ENCODE assay signal across 19 cellular contexts in the genomic region with DNA sequence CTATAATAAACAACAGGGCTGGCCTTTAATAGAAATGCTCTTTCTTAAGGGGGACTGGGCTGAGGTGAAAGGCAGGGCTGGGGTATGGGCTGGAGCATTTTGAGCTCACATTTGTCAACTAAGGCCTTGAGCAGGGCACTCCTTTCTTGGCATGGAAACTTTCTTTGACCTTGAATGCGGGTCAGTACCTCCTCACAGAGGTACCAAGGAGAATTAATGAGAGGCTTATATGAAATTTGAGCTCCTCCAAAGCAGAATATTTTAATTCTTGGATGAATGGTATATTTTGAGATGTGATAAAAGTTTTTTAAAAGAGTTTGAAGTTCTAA. TPM values are rescaled to one million over a fixed set of nuclear protein-coding genes. Genes with fewer than 3 reads are reported as not detected.
DNase-seq lines count a peak whose midpoint lies in the region; FAIRE-seq and TF ChIP-seq lines count a peak whose summit lies in the region.
"Had no signal": no experiment of that assay in that cellular context is flagged by ENCODE, and none has a peak within 500 bp of the region (broad histone marks: within the 10 kb centered on the region; RNA-seq: fewer than 3 reads in every experiment).

No MANE protein-coding gene starts in this region.

- intact Hi-C loops in testis (cut with DNase I; ENCODE audit: low total_unique reads) = no loop called here

- H3K36me3 Mint-ChIP-seq in nephron (ENCODE audit: low read depth) (no peaks in the 10 kb centered on the region), osteocyte (ENCODE audit: unreplicated experiment) (no peaks in the 10 kb centered on the region)
- H3K36me3 Mint-ChIP-seq: activated CD8-positive, alpha-beta memory T cell treated with anti-CD3 and anti-CD28 coated beads, Interleukin-2, amount 10 ng/mL, durations not matched to agents 7 days and 5 days had no signal

- H3K4me3 Mint-ChIP-seq in nephron (peak overlapping the region; percentile 50 to 78 (median 77)), osteocyte (ENCODE audit: unreplicated experiment) (no peak overlapping the region)
- H3K4me3 Mint-ChIP-seq: activated B cell treated with CpG ODN at 0.5 μM for 24 hours; activated CD8-positive, alpha-beta memory T cell treated with anti-CD3 and anti-CD28 coated beads, Interleukin-2, amount 10 ng/mL, durations not matched to agents 7 days and 5 days had no signal

- H3K27ac Mint-ChIP-seq in nephron (peak overlapping the region; percentile 79 to 89 (median 86)), osteocyte (ENCODE audit: unreplicated experiment) (no peak overlapping the region)
- H3K27ac Mint-ChIP-seq: activated B cell treated with CpG ODN at 0.5 μM for 24 hours; activated CD8-positive, alpha-beta memory T cell treated with anti-CD3 and anti-CD28 coated beads, Interleukin-2, amount 10 ng/mL, durations not matched to agents 7 days and 5 days had no signal

- in situ Hi-C loops in GM23248 (cut with MboI) = no loop called here

- peaks cover 51% of the 10 kb centered on the region for H3K4me1 Mint-ChIP-seq in nephron
- H3K4me1 Mint-ChIP-seq in osteocyte (ENCODE audit: unreplicated experiment) = peaks cover 26% of the 10 kb centered on the region

- DNase-seq in GM23248 (no peak), caudate nucleus (lab: John Stamatoyannopoulos, UW) (no peak), testis (no peak), HuH-7 (ENCODE audit: low spot score) (no peak), NOMO-1 treated with DMSO at 0.1 percent for 48 hours (lab: John Stamatoyannopoulos, UW; ENCODE audit: unreplicated experiment) (no peak), GM19239 (ENCODE audit: insufficient read length, low spot score) (no peak), osteocyte (ENCODE audit: extremely low spot score, unreplicated experiment) (no peak)
- DNase-seq: activated B cell treated with CpG ODN at 0.5 μM for 24 hours; activated CD8-positive, alpha-beta memory T cell treated with anti-CD3 and anti-CD28 coated beads, Interleukin-2, amount 10 ng/mL, durations not matched to agents 7 days and 5 days; activated naive CD4-positive, alpha-beta T cell treated with Interleukin-2 at 50 U/mL for 16 hours; AML-193; effector memory CD4-positive, alpha-beta T cell; foreskin keratinocyte; MM.1S; NCI-H2029 treated with DMSO at 0.1 percent for 48 hours; NCI-H82; occipital lobe had no signal

- no peak for TF ChIP-seq POLR2A in testis (IDR thresholded peaks at IDR 0.05)

- no peaks in the 10 kb centered on the region for H3K9me2 ChIP-seq in GM23248 (ENCODE audit: insufficient read depth)

- H3K4me2 ChIP-seq in GM23248 (ENCODE audit: unreplicated experiment) = peak overlapping the region; percentile 43

- H3K4me1 ChIP-seq in GM23248 (ENCODE audit: insufficient read depth) (peaks cover 37% of the 10 kb centered on the region), testis (peaks cover 23% of the 10 kb centered on the region)
- H3K4me1 ChIP-seq: foreskin keratinocyte had no signal

- H3K36me3 ChIP-seq in GM23248 (ENCODE audit: low read depth) = no peaks in the 10 kb centered on the region
- H3K36me3 ChIP-seq in testis (ENCODE audit: low read depth, missing control alignments) = no peaks in the 10 kb centered on the region

- H3K4me3 ChIP-seq in GM23248 (no peak overlapping the region), testis (no peak overlapping the region)

- H3K9me3 ChIP-seq in GM23248 (ENCODE audit: low read depth) = no peaks in the 10 kb centered on the region
- H3K9me3 ChIP-seq in testis = no peaks in the 10 kb centered on the region

- H3F3A ChIP-seq in GM23248 (ENCODE audit: insufficient read depth) = peaks cover 28% of the 10 kb centered on the region

- H4K20me1 ChIP-seq in GM23248 (ENCODE audit: insufficient read depth) = no peaks in the 10 kb centered on the region

- peak overlapping the region; percentile 74 for H3K27ac ChIP-seq in GM23248
- peak overlapping the region; percentile 81 for H3K27ac ChIP-seq in caudate nucleus (ENCODE audit: low read depth, low read length)
- H3K27ac ChIP-seq in testis = peak overlapping the region; percentile 56 to 98
- H3K27ac ChIP-seq: foreskin keratinocyte had no signal

- H3K9ac ChIP-seq in GM23248 = peak overlapping the region; percentile 48

- no peak for TF ChIP-seq CTCF in nephron (IDR thresholded peaks at IDR 0.05; ENCODE audit: unreplicated experiment in 3 of 3)
- no peak for TF ChIP-seq CTCF in testis (IDR thresholded peaks at IDR 0.05)
- TF ChIP-seq CTCF in osteocyte (IDR thresholded peaks at IDR 0.05) = no peak

- FAIRE-seq in GM19239 (lab: Jason Lieb, UNC) = no peak
- FAIRE-seq: HTR-8/SVneo had no signal

- peak overlapping the region; percentile 65 for H2AFZ ChIP-seq in GM23248

- 63 to 70% methylated on average over 1 of the region's 1 CpG for WGBS in GM23248 (ENCODE audit: low coverage in 1 of 2, low lambda C conversion rate in 2 of 2, missing lambda C conversion rate in 2 of 2), 2 experiments
- 33 to 38% methylated on average over 1 of the region's 1 CpG for WGBS in testis, 2 donors

- no peaks in the 10 kb centered on the region for H3K27me3 ChIP-seq in GM23248 (replicated peaks; ENCODE audit: insufficient read depth)
- no peaks in the 10 kb centered on the region for H3K27me3 ChIP-seq in testis
- H3K27me3 ChIP-seq: foreskin keratinocyte had no signal

- H3K27me3 Mint-ChIP-seq in nephron (ENCODE audit: low read depth) (peaks cover 9% of the 10 kb centered on the region), osteocyte (ENCODE audit: unreplicated experiment) (peaks cover 5% of the 10 kb centered on the region)
- H3K27me3 Mint-ChIP-seq: activated B cell treated with CpG ODN at 0.5 μM for 24 hours had no signal

- peaks cover 13% of the 10 kb centered on the region for H3K79me2 ChIP-seq in GM23248 (ENCODE audit: insufficient read depth)

- H3K9me3 Mint-ChIP-seq in nephron = no peaks in the 10 kb centered on the region
- H3K9me3 Mint-ChIP-seq in osteocyte (ENCODE audit: unreplicated experiment) = no peaks in the 10 kb centered on the region
- H3K9me3 Mint-ChIP-seq: activated B cell treated with CpG ODN at 0.5 μM for 24 hours had no signal

RNA-seq across cellular contexts. Expression of a gene that starts 3.1 kb away (rescaled TPM):
- 10.4 and 16.0 TPM in 2 replicates for total RNA-seq in GM23248 (2014; rRNA removed; shearing (Covaris generic))
- polyA plus RNA-seq in GM23248 (2016; fragmentation: Nextera tagmentation; extraction: Ambion mirVana) (42.3 and 45.5 TPM in 2 replicates), testis (ENCODE audit: insufficient read depth, low read depth, low replicate concordance) (115 TPM)
- total RNA-seq in testis (10 to 100 TPM; 33.5 to 43.6 TPM), osteocyte (26.7 and 29.8 TPM in 2 replicates)

RNA-seq across cellular contexts. Expression of a gene that starts 52.3 kb away (rescaled TPM):
- 13.0 and 16.3 TPM in 2 replicates for total RNA-seq in GM23248 (2014; rRNA removed; shearing (Covaris generic))
- polyA plus RNA-seq in GM23248 (2016; fragmentation: Nextera tagmentation; extraction: Ambion mirVana) (3.4 and 3.5 TPM in 2 replicates), testis (ENCODE audit: insufficient read depth, low read depth, low replicate concordance) (7.1 TPM)
- total RNA-seq in testis (10 to 100 TPM; 11.1 to 12.1 TPM), osteocyte (4.1 and 4.3 TPM in 2 replicates)
